Comparison of ENCODE assay signal across 1 cellular context in genomic region chr2:214808961-214809750, GRCh38.
A peak's percentile ranks its signal among the peaks of the same experiment; 100 is the strongest.
TF ChIP-seq lines count a peak whose summit lies in the region.

Gene BARD1, minus strand, starts transcription at chr2:214809683. Its CDS starts 114 bp downstream, at chr2:214809569.

TF ChIP-seq in HepG2, 621 proteins besides CTCF, POLR2A, EP300 and RAD21 (continued from another document):
- peak; percentile 60; the same call in 1 of the 2 replicates for TF ChIP-seq MLXIP (CRISPR knock-in tag; IDR thresholded peaks at IDR 0.05; ENCODE audit: borderline replicate concordance)
- no peak for TF ChIP-seq ZNF207 (IDR thresholded peaks at IDR 0.05; ENCODE audit: borderline replicate concordance)
- TF ChIP-seq KDM1A (CRISPR knock-in tag; IDR thresholded peaks at IDR 0.05) = no peak
- TF ChIP-seq MLLT10 (CRISPR knock-in tag; IDR thresholded peaks at IDR 0.05) = peak; percentile 12; the same call in 1 of the 2 replicates
- no peak for TF ChIP-seq ZMAT5 (CRISPR knock-in tag; IDR thresholded peaks at IDR 0.05; ENCODE audit: borderline replicate concordance, low read depth)
- TF ChIP-seq ZMYM3 (CRISPR knock-in tag; IDR thresholded peaks at IDR 0.05) = peak; percentile 53; the same call in 1 of the 2 replicates
- no peak for TF ChIP-seq ZNF510 (CRISPR knock-in tag; IDR thresholded peaks at IDR 0.05; ENCODE audit: low read depth)
- TF ChIP-seq RBFOX2 (IDR thresholded peaks at IDR 0.05; ENCODE audit: low read depth, low read length) = peak; percentile 74
- peak; percentile 63; the same call in 1 of the 2 replicates for TF ChIP-seq SALL1 (CRISPR knock-in tag; IDR thresholded peaks at IDR 0.05)
- TF ChIP-seq FOXO4 (CRISPR knock-in tag; conservative IDR thresholded peaks at IDR 0.05) = no peak
- TF ChIP-seq PCBP1 (IDR thresholded peaks at IDR 0.05; ENCODE audit: borderline replicate concordance, low read depth, low read length) = no peak
- no peak for TF ChIP-seq MBD4 (IDR thresholded peaks at IDR 0.05; ENCODE audit: borderline replicate concordance, low read length)
- no peak for TF ChIP-seq ZNF318 (CRISPR knock-in tag; IDR thresholded peaks at IDR 0.05)
- no peak; the same call in 1 of the 2 replicates for TF ChIP-seq ERF (CRISPR knock-in tag; IDR thresholded peaks at IDR 0.05)
- peak; percentile 79; the same call in 1 of the 2 replicates for TF ChIP-seq TOPORS (CRISPR knock-in tag; IDR thresholded peaks at IDR 0.05)
- TF ChIP-seq SAFB2 (CRISPR knock-in tag; IDR thresholded peaks at IDR 0.05; ENCODE audit: borderline replicate concordance, low read depth) = peak; percentile 43; the same call in 1 of the 2 replicates
- 0 out of 2 replicates have a peak, but pooled peaks have one; percentile 47 for TF ChIP-seq CENPX (CRISPR knock-in tag; IDR thresholded peaks at IDR 0.05)
- 0 out of 2 replicates have a peak, but pooled peaks have one; percentile 3 for TF ChIP-seq ZBTB42 (CRISPR knock-in tag; IDR thresholded peaks at IDR 0.05)
- peak; percentile 15; the same call in 1 of the 2 replicates for TF ChIP-seq ZNF180 (CRISPR knock-in tag; IDR thresholded peaks at IDR 0.05; ENCODE audit: borderline replicate concordance, low read depth)
- no peak for TF ChIP-seq ZEB1 (IDR thresholded peaks at IDR 0.05; ENCODE audit: insufficient replicate concordance, low read depth)
- peak; percentile 30; the same call in 1 of the 2 replicates for TF ChIP-seq ZNF317 (CRISPR knock-in tag; IDR thresholded peaks at IDR 0.05)
- TF ChIP-seq ZNF609 (CRISPR knock-in tag; IDR thresholded peaks at IDR 0.05; ENCODE audit: borderline replicate concordance) = no peak; the same call in 1 of the 2 replicates
- no peak for TF ChIP-seq ZNF644 (CRISPR knock-in tag; IDR thresholded peaks at IDR 0.05; ENCODE audit: low read depth)
- 0 out of 2 replicates have a peak, but pooled peaks have one; percentile 18 for TF ChIP-seq ZNF629 (CRISPR knock-in tag; conservative IDR thresholded peaks at IDR 0.05)
- no peak for TF ChIP-seq ZNF678 (CRISPR knock-in tag; IDR thresholded peaks at IDR 0.05)
- peak; percentile 84 for TF ChIP-seq ZNF225 (CRISPR knock-in tag; IDR thresholded peaks at IDR 0.05)
